ENCODE assay signal across 26 cellular contexts in genomic region chr6:304833-305370, GRCh38. TPM values are rescaled to one million over a fixed set of nuclear protein-coding genes. Genes with fewer than 3 reads are reported as not detected.
DNase-seq lines count a peak whose midpoint lies in the region; ATAC-seq and TF ChIP-seq lines count a peak whose summit lies in the region.
"Had no signal": no experiment of that assay in that cellular context is flagged by ENCODE, and none has a peak within 500 bp of the region (broad histone marks: within the 10 kb centered on the region; RNA-seq: fewer than 3 reads in every experiment).

No MANE protein-coding gene starts in this region.

- H2AFZ ChIP-seq in OCI-LY7 (ENCODE audit: low read length): no peak overlapping the region
- H2AFZ ChIP-seq: parathyroid adenoma had no signal

- H3K4me2 ChIP-seq in OCI-LY7 (ENCODE audit: low read length): peak overlapping the region; percentile 53

- H3K27me3 Mint-ChIP-seq in activated CD8-positive, alpha-beta T cell treated with anti-CD3 and anti-CD28 coated beads, Interleukin-2, amount 10 ng/mL, durations not matched to agents 7 days and 5 days (ENCODE audit: low read depth): no peaks in the 10 kb centered on the region
- no peaks in the 10 kb centered on the region for H3K27me3 Mint-ChIP-seq in activated CD8-positive, alpha-beta T cell treated with anti-CD3 and anti-CD28 coated beads for 36 hours
- H3K27me3 Mint-ChIP-seq: stimulated activated naive CD8-positive, alpha-beta T cell treated with anti-CD3 and anti-CD28 coated beads, Interleukin-15, Interleukin-2, amounts not matched to agents 100 ng/mL and 50 ng/mL, for 24 hours; T-helper 17 cell had no signal

- H3K4me3 Mint-ChIP-seq in activated CD8-positive, alpha-beta T cell treated with anti-CD3 and anti-CD28 coated beads, Interleukin-2, amount 10 ng/mL, durations not matched to agents 7 days and 5 days: no peak overlapping the region
- no peak overlapping the region for H3K4me3 Mint-ChIP-seq in activated CD8-positive, alpha-beta T cell treated with anti-CD3 and anti-CD28 coated beads for 36 hours
- H3K4me3 Mint-ChIP-seq: mesothelial cell of epicardium; nephron; stimulated activated naive CD8-positive, alpha-beta T cell treated with anti-CD3 and anti-CD28 coated beads, Interleukin-15, Interleukin-2, amounts not matched to agents 100 ng/mL and 50 ng/mL, for 24 hours; T-helper 17 cell had no signal

- peak overlapping the region; percentile 71 for H3K27ac ChIP-seq in OCI-LY7 (ENCODE audit: low read depth, low read length, poor library complexity, severe bottlenecking)
- H3K27ac ChIP-seq: gastroesophageal sphincter, parathyroid adenoma, upper lobe of left lung, VCaP had no signal

- no peaks in the 10 kb centered on the region for H3K9me3 Mint-ChIP-seq in activated CD8-positive, alpha-beta T cell treated with anti-CD3 and anti-CD28 coated beads, Interleukin-2, amount 10 ng/mL, durations not matched to agents 7 days and 5 days (ENCODE audit: insufficient read depth)
- H3K9me3 Mint-ChIP-seq in activated CD8-positive, alpha-beta T cell treated with anti-CD3 and anti-CD28 coated beads for 36 hours: no peaks in the 10 kb centered on the region
- H3K9me3 Mint-ChIP-seq: stimulated activated naive CD8-positive, alpha-beta T cell treated with anti-CD3 and anti-CD28 coated beads, Interleukin-15, Interleukin-2, amounts not matched to agents 100 ng/mL and 50 ng/mL, for 24 hours had no signal

- peaks cover 55% of the 10 kb centered on the region for H3K36me3 ChIP-seq in OCI-LY7 (ENCODE audit: insufficient read depth, low read length)

- peaks cover 11% of the 10 kb centered on the region for H3K36me3 Mint-ChIP-seq in activated CD8-positive, alpha-beta T cell treated with anti-CD3 and anti-CD28 coated beads, Interleukin-2, amount 10 ng/mL, durations not matched to agents 7 days and 5 days (ENCODE audit: low read depth)
- H3K36me3 Mint-ChIP-seq in activated CD8-positive, alpha-beta T cell treated with anti-CD3 and anti-CD28 coated beads for 36 hours (ENCODE audit: low read depth): peaks cover 9% of the 10 kb centered on the region

- H4K20me1 ChIP-seq in OCI-LY7 (ENCODE audit: insufficient read depth, low read length): no peaks in the 10 kb centered on the region

- peaks cover 58% of the 10 kb centered on the region for H3K4me1 ChIP-seq in OCI-LY7 (ENCODE audit: insufficient read depth, low read length, poor library complexity, severe bottlenecking)
- H3K4me1 ChIP-seq: parathyroid adenoma had no signal

- no peaks in the 10 kb centered on the region for H3K9me3 ChIP-seq in OCI-LY7 (ENCODE audit: low read length)
- H3K9me3 ChIP-seq: gastroesophageal sphincter, upper lobe of left lung had no signal

- H3K4me1 Mint-ChIP-seq in activated CD8-positive, alpha-beta T cell treated with anti-CD3 and anti-CD28 coated beads, Interleukin-2, amount 10 ng/mL, durations not matched to agents 7 days and 5 days (ENCODE audit: low read depth): peaks cover 6% of the 10 kb centered on the region
- H3K4me1 Mint-ChIP-seq in activated CD8-positive, alpha-beta T cell treated with anti-CD3 and anti-CD28 coated beads for 36 hours (ENCODE audit: low read depth): no peaks in the 10 kb centered on the region
- H3K4me1 Mint-ChIP-seq: mesothelial cell of epicardium had no signal

- no peaks in the 10 kb centered on the region for H3K9me2 ChIP-seq in OCI-LY7 (ENCODE audit: insufficient read depth, low read length)

- DNase-seq in activated CD8-positive, alpha-beta T cell treated with anti-CD3 and anti-CD28 coated beads, Interleukin-2, amount 10 ng/mL, durations not matched to agents 7 days and 5 days: no peak
- DNase-seq in activated CD8-positive, alpha-beta T cell treated with anti-CD3 and anti-CD28 coated beads for 36 hours: no peak
- DNase-seq in OCI-LY7 (ENCODE audit: low spot score) (no peak), superior temporal gyrus (ENCODE audit: extremely low spot score) (peak; percentile 77), NCI-H510A (lab: John Stamatoyannopoulos, UW) (no peak), Right ventricle myocardium inferior (ENCODE audit: missing footprints) (no peak)
- DNase-seq: 8988T; activated naive CD4-positive, alpha-beta T cell; activated T-cell treated with anti-CD3 and anti-CD28 coated beads, Interleukin-2, amount 50 U/mL, for 1 hour; amygdala; effector CD4-positive, alpha-beta T cell; GDM1; NCI-H1105 treated with DMSO at 0.1 percent for 48 hours; NCI-H2107; NCI-H526 treated with DMSO at 0.1 percent for 48 hours; stimulated activated CD4-positive, alpha-beta T cell treated with anti-CD3 and anti-CD28 coated beads, Interleukin-1b, Interleukin-23, amount 100 ng/mL, for 48 hours; T-helper 17 cell had no signal

- no peak for TF ChIP-seq CTCF in activated CD8-positive, alpha-beta T cell treated with anti-CD3 and anti-CD28 coated beads for 36 hours (IDR thresholded peaks at IDR 0.05)
- no peak for TF ChIP-seq CTCF in OCI-LY7 (conservative IDR thresholded peaks at IDR 0.05; ENCODE audit: low read length)

- no TSS peak for BruUV-seq in OCI-LY7 (replicated peaks; lab: Mats Ljungman, UMichigan)

- ATAC-seq in activated CD8-positive, alpha-beta T cell treated with anti-CD3 and anti-CD28 coated beads, Interleukin-2, amount 10 ng/mL, durations not matched to agents 7 days and 5 days: no peak
- no peak for ATAC-seq in activated CD8-positive, alpha-beta T cell treated with anti-CD3 and anti-CD28 coated beads for 36 hours
- ATAC-seq in HG02973 (IDR thresholded peaks at IDR 0.05; ENCODE audit: unreplicated experiment) (peak; percentile 4), HG02870 (IDR thresholded peaks at IDR 0.05; ENCODE audit: unreplicated experiment) (no peak), Right ventricle myocardium inferior (no peak)
- ATAC-seq: gastroesophageal sphincter, T-helper 17 cell had no signal

- peaks cover 14% of the 10 kb centered on the region; the same call in 1 of the 2 replicates for H3K79me2 ChIP-seq in OCI-LY7 (ENCODE audit: insufficient read depth, low read depth, low read length)

- intact Hi-C loops in activated CD8-positive, alpha-beta T cell treated with anti-CD3 and anti-CD28 coated beads for 36 hours (cut with micrococcal nuclease): no loop called here
- intact Hi-C loops in OCI-LY7 (cut with micrococcal nuclease; ENCODE audit: unreplicated experiment): no loop called here
- intact Hi-C loops in Right ventricle myocardium inferior (cut with DNase I): no loop called here

- POLR2A ChIA-PET in activated CD8-positive, alpha-beta T cell treated with anti-CD3 and anti-CD28 coated beads, Interleukin-2, amount 10 ng/mL, durations not matched to agents 7 days and 5 days (lab: Charles Lee): interaction anchor here (0.6 kb wide), 1 partner anchor 35 kb away, joined by 5 read pairs; no protein-coding TSS in a partner anchor
- POLR2A ChIA-PET in activated CD8-positive, alpha-beta T cell treated with anti-CD3 and anti-CD28 coated beads for 36 hours (lab: Charles Lee): interaction anchor here (1.5 to 1.7 kb wide), 2 partner anchors 89 to 109 kb away, joined by 4 to 7 read pairs; no protein-coding TSS in a partner anchor
- POLR2A ChIA-PET in OCI-LY7 (lab: Charles Lee): interaction anchor here (0.5 to 11.3 kb wide), 12 partner anchors 8 to 136 kb away, joined by 3 to 180 read pairs (median 10); partner anchors contain the start of genes DUSP22 and IRF4

- peak overlapping the region; percentile 22 for H3K27ac Mint-ChIP-seq in activated CD8-positive, alpha-beta T cell treated with anti-CD3 and anti-CD28 coated beads, Interleukin-2, amount 10 ng/mL, durations not matched to agents 7 days and 5 days
- no peak overlapping the region for H3K27ac Mint-ChIP-seq in activated CD8-positive, alpha-beta T cell treated with anti-CD3 and anti-CD28 coated beads for 36 hours
- H3K27ac Mint-ChIP-seq: mesothelial cell of epicardium; nephron; stimulated activated naive CD8-positive, alpha-beta T cell treated with anti-CD3 and anti-CD28 coated beads, Interleukin-15, Interleukin-2, amounts not matched to agents 100 ng/mL and 50 ng/mL, for 24 hours; T-helper 17 cell had no signal

- CTCF ChIA-PET in activated CD8-positive, alpha-beta T cell treated with anti-CD3 and anti-CD28 coated beads, Interleukin-2, amount 10 ng/mL, durations not matched to agents 7 days and 5 days (lab: Charles Lee): interaction anchor here (1.1 kb wide), 1 partner anchor 111 kb away, joined by 3 read pairs; no protein-coding TSS in a partner anchor
- CTCF ChIA-PET in activated CD8-positive, alpha-beta T cell treated with anti-CD3 and anti-CD28 coated beads for 36 hours (lab: Charles Lee): interaction anchor here (0.9 to 1.8 kb wide), 3 partner anchors 12 to 136 kb away, joined by 3 to 6 read pairs (median 4); no protein-coding TSS in a partner anchor
- CTCF ChIA-PET in OCI-LY7 (lab: Charles Lee; ENCODE audit: unreplicated experiment): interaction anchor here (0.8 to 1.8 kb wide), 5 partner anchors 9 to 54 kb away, joined by 3 to 11 read pairs (median 6); no protein-coding TSS in a partner anchor

- H3K4me3 ChIP-seq in OCI-LY7 (ENCODE audit: low read depth, low read length, poor library complexity, severe bottlenecking): no peak overlapping the region
- H3K4me3 ChIP-seq: gastroesophageal sphincter, upper lobe of left lung had no signal

RNA-seq across cellular contexts. Expression of gene DUSP22, which starts 12.6 kb away (rescaled TPM):
- 10 to 100 TPM; 32.6 to 33.2 TPM for total RNA-seq in activated CD8-positive, alpha-beta T cell treated with anti-CD3 and anti-CD28 coated beads, Interleukin-2, amount 10 ng/mL, durations not matched to agents 7 days and 5 days
- 10 to 100 TPM; 32.5 to 34.2 TPM for total RNA-seq in activated CD8-positive, alpha-beta T cell treated with anti-CD3 and anti-CD28 coated beads for 36 hours
- total RNA-seq in OCI-LY7 (2014; rRNA removed; shearing (Covaris generic)): 133 and 149 TPM in 2 replicates
- total RNA-seq in OCI-LY7 (2022) (171 and 215 TPM in 2 replicates), Right ventricle myocardium inferior (50.0 TPM)
